ENCODE assay signal across 15 cellular contexts in the genomic region with DNA sequence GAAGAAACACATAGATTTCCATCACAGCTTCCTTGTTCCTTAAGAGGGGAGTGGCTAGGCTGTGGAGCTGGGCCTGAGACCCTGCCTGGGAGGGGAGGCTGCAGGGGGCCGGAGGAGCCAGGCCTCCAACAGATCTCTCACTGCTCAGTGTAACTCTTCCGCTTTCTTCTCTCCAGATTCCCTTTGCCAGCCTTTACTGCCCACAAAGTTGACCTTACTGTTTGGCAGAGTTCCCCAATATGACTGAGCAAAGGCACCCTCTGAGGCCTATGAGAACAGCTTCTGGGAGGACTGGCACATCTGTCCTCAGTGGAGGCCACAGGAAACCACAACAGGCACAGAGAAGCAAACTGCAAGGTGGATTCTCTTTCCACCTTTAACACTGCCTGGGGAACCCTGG. TPM values are rescaled to one million over a fixed set of nuclear protein-coding genes. Genes with fewer than 3 reads are reported as not detected.
DNase-seq lines count a peak whose midpoint lies in the region; ATAC-seq and TF ChIP-seq lines count a peak whose summit lies in the region.
"Had no signal": no experiment of that assay in that cellular context is flagged by ENCODE, and none has a peak within 500 bp of the region (broad histone marks: within the 10 kb centered on the region; RNA-seq: fewer than 3 reads in every experiment).

No MANE protein-coding gene starts in this region.

- H3K36me3 ChIP-seq in GM23248 (ENCODE audit: low read depth), result no peaks in the 10 kb centered on the region
- no peaks in the 10 kb centered on the region for H3K36me3 ChIP-seq in PC-3 (ENCODE audit: low read depth, low read length)
- H3K36me3 ChIP-seq in heart left ventricle, result no peaks in the 10 kb centered on the region
- no peaks in the 10 kb centered on the region for H3K36me3 ChIP-seq in stomach
- H3K36me3 ChIP-seq: thoracic aorta had no signal

- H4K20me1 ChIP-seq in GM23248 (ENCODE audit: insufficient read depth) (no peaks in the 10 kb centered on the region), PC-3 (ENCODE audit: low read length) (no peaks in the 10 kb centered on the region)

- no TSS peak for BruUV-seq in PC-3 (replicated peaks; lab: Mats Ljungman, UMichigan)

- H3K27ac ChIP-seq in GM23248 (no peak overlapping the region), PC-3 (ENCODE audit: low read length) (peak overlapping the region; percentile 39), heart left ventricle (peak overlapping the region in 10 of 12 donors; percentile 8 to 60 (median 35)), stomach (peak overlapping the region; percentile 1 to 45 (median 2))
- H3K27ac ChIP-seq: thoracic aorta had no signal

- H3F3A ChIP-seq in GM23248 (ENCODE audit: insufficient read depth), result no peaks in the 10 kb centered on the region
- H3F3A ChIP-seq in PC-3 (ENCODE audit: low read length, unreplicated experiment), result no peaks in the 10 kb centered on the region

- DNase-seq in GM23248, result peak; percentile 70
- DNase-seq in PC-3, result peak; percentile 47
- no peak for DNase-seq in heart left ventricle
- DNase-seq in stomach, result no peak
- DNase-seq in stimulated activated naive CD8-positive, alpha-beta T cell treated with anti-CD3 and anti-CD28 coated beads, Interleukin-15, Interleukin-2, amounts not matched to agents 100 U/mL and 50 U/mL, for 24 hours, result no peak
- no peak for DNase-seq in HUDEP-2 (lab: John Stamatoyannopoulos, UW; ENCODE audit: unreplicated experiment in 76 of 76)
- DNase-seq in stimulated activated naive CD4-positive, alpha-beta T cell (lab: John Stamatoyannopoulos, UW), result no peak
- DNase-seq: activated CD4-positive, alpha-beta T cell treated with anti-CD3 and anti-CD28 coated beads, Interleukin-2, amount 10 ng/mL, durations not matched to agents 24 days and 14 days; Karpas-422; NCI-H2171; T-helper 2 cell had no signal

- H3K79me2 ChIP-seq in GM23248 (ENCODE audit: insufficient read depth), result no peaks in the 10 kb centered on the region
- no peaks in the 10 kb centered on the region for H3K79me2 ChIP-seq in PC-3 (ENCODE audit: low read length)

- CTCF ChIA-PET in PC-3 (lab: Charles Lee), result no interaction called here

- H2AFZ ChIP-seq in GM23248, result no peak overlapping the region
- no peak overlapping the region for H2AFZ ChIP-seq in PC-3 (ENCODE audit: low read length)

- no peak overlapping the region for H3K4me3 ChIP-seq in GM23248
- H3K4me3 ChIP-seq in PC-3 (ENCODE audit: low read length), result no peak overlapping the region
- no peak overlapping the region for H3K4me3 ChIP-seq in heart left ventricle
- H3K4me3 ChIP-seq in stomach, result no peak overlapping the region
- H3K4me3 ChIP-seq: smooth muscle cell, thoracic aorta had no signal

- POLR2A ChIA-PET in PC-3 (lab: Charles Lee; ENCODE audit: unreplicated experiment), result no interaction called here

- H3K4me1 ChIP-seq in GM23248 (ENCODE audit: insufficient read depth), result peaks cover 16% of the 10 kb centered on the region
- peaks cover 8% of the 10 kb centered on the region; the same call in 1 of the 2 replicates for H3K4me1 ChIP-seq in PC-3 (ENCODE audit: insufficient read depth, low read length)
- peaks cover 0 to 55% (median 17%) of the 10 kb centered on the region in 12 donors for H3K4me1 ChIP-seq in heart left ventricle
- peaks cover 0 to 34% (median 6%) of the 10 kb centered on the region in 4 donors for H3K4me1 ChIP-seq in stomach

- no peak; the same call in 1 of the 2 replicates for ATAC-seq in PC-3
- peak; percentile 11 to 44 (median 30) for ATAC-seq in heart left ventricle
- no peak for ATAC-seq in stimulated activated naive CD8-positive, alpha-beta T cell treated with anti-CD3 and anti-CD28 coated beads, Interleukin-15, Interleukin-2, amounts not matched to agents 100 U/mL and 50 U/mL, for 24 hours
- ATAC-seq in GM18907 (IDR thresholded peaks at IDR 0.05; ENCODE audit: unreplicated experiment), result no peak
- ATAC-seq: natural killer cell treated with Interleukin-12 subunit alpha and Interleukin-12 subunit beta and Interleukin-15 and Interleukin-18, amount 100 ng/mL, for 72 hours had no signal

- intact Hi-C loops in PC-3 (cut with micrococcal nuclease), result no loop called here
- intact Hi-C loops in heart left ventricle (cut with DNase I), result loop anchor here in 1 of 10 donors (2.0 kb wide), 1 partner anchor 51 kb away; no protein-coding TSS in a partner anchor
- intact Hi-C loops in stomach (cut with DNase I; ENCODE audit: low total_unique reads), result no loop called here

- 97 to 100% methylated on average over 2 of the region's 2 CpGs for WGBS in GM23248 (ENCODE audit: low coverage in 1 of 2, low lambda C conversion rate in 2 of 2, missing lambda C conversion rate in 2 of 2), 2 experiments
- 67 to 77% (median 74%) methylated on average over 2 of the region's 2 CpGs for WGBS in heart left ventricle, 4 donors
- WGBS in stomach, 5 donors, result 64 to 70% (median 68%) methylated on average over 2 of the region's 2 CpGs

- in situ Hi-C loops in GM23248 (cut with MboI), result no loop called here

- no peak overlapping the region for H3K9ac ChIP-seq in GM23248
- H3K9ac ChIP-seq in PC-3 (ENCODE audit: low read length), result no peak overlapping the region

- H3K27me3 ChIP-seq in GM23248 (replicated peaks; ENCODE audit: insufficient read depth) (no peaks in the 10 kb centered on the region), PC-3 (ENCODE audit: low read length) (no peaks in the 10 kb centered on the region), heart left ventricle (peaks cover 0 to 5% (median 0%) of the 10 kb centered on the region in 9 donors), stomach (no peaks in the 10 kb centered on the region)

- H3K9me3 ChIP-seq in GM23248 (ENCODE audit: low read depth), result no peaks in the 10 kb centered on the region
- H3K9me3 ChIP-seq in PC-3 (ENCODE audit: low read length), result no peaks in the 10 kb centered on the region
- H3K9me3 ChIP-seq in heart left ventricle, result no peaks in the 10 kb centered on the region
- no peaks in the 10 kb centered on the region for H3K9me3 ChIP-seq in stomach
- H3K9me3 ChIP-seq: thoracic aorta had no signal

- no peak for TF ChIP-seq POLR2A in heart left ventricle (IDR thresholded peaks at IDR 0.05)
- no peak for TF ChIP-seq POLR2A in stomach (IDR thresholded peaks at IDR 0.05)

- H3K9me2 ChIP-seq in GM23248 (ENCODE audit: insufficient read depth) (no peaks in the 10 kb centered on the region), PC-3 (replicated peaks; ENCODE audit: low read length) (no peaks in the 10 kb centered on the region)

- no peak for TF ChIP-seq EP300 in stomach (IDR thresholded peaks at IDR 0.05)

- H3K4me2 ChIP-seq in GM23248 (ENCODE audit: unreplicated experiment), result peak overlapping the region; percentile 13
- H3K4me2 ChIP-seq in PC-3 (ENCODE audit: low read length), result no peak overlapping the region
- H3K4me2 ChIP-seq: smooth muscle cell had no signal

- TF ChIP-seq CTCF in PC-3 (conservative IDR thresholded peaks at IDR 0.05; ENCODE audit: low read depth, low read length) (no peak), heart left ventricle (IDR thresholded peaks at IDR 0.05) (no peak), stomach (IDR thresholded peaks at IDR 0.05) (no peak)

RNA-seq across cellular contexts. Expression of a gene that starts 38.1 kb away (rescaled TPM):
- total RNA-seq in GM23248 (2014; rRNA removed; shearing (Covaris generic)), result 0.22 and 0.63 TPM in 2 replicates
- polyA plus RNA-seq in GM23248 (2016; fragmentation: Nextera tagmentation; extraction: Ambion mirVana) (4.3 and 4.8 TPM in 2 replicates), heart left ventricle (10 to 100 TPM in 1 of 2 donors, 1 to 10 TPM in 1; 8.3 to 13.9 TPM), stomach (1 to 10 TPM; 1.9 to 6.4 (median 3.2) TPM)
- total RNA-seq in PC-3 (2014; rRNA removed) (not detected in 2 replicates), heart left ventricle (10 to 100 TPM in 6 of 9 donors, 1 to 10 TPM in 3; 2.8 to 28.4 (median 13.9) TPM), stomach (100 to 1,000 TPM in 1 of 5 donors, 10 to 100 TPM in 3, 1 to 10 TPM in 1; 3.5 to 121 (median 18.7) TPM)
- total RNA-seq: activated CD4-positive, alpha-beta T cell treated with anti-CD3 and anti-CD28 coated beads, Interleukin-2, amount 10 ng/mL, durations not matched to agents 24 days and 14 days; natural killer cell treated with Interleukin-12 subunit alpha and Interleukin-12 subunit beta and Interleukin-15 and Interleukin-18, amount 100 ng/mL, for 72 hours had no signal

Comparison
In these comparisons a context has a peak if more than half of its experiments do, and no peak if none do; other contexts are left out.
1. DNase-seq: peak in GM23248 (single experiment) and PC-3 (single experiment); none in heart left ventricle (0 of 5), stomach (single experiment), stimulated activated naive CD8-positive, alpha-beta T cell treated with anti-CD3 and anti-CD28 coated beads, Interleukin-15, Interleukin-2, amounts not matched to agents 100 U/mL and 50 U/mL, for 24 hours (single experiment), HUDEP-2 (0 of 76) and stimulated activated naive CD4-positive, alpha-beta T cell (0 of 6).
2. ATAC-seq: peak in heart left ventricle (4 of 4); none in PC-3 (single experiment), stimulated activated naive CD8-positive, alpha-beta T cell treated with anti-CD3 and anti-CD28 coated beads, Interleukin-15, Interleukin-2, amounts not matched to agents 100 U/mL and 50 U/mL, for 24 hours (single experiment) and GM18907 (single experiment).